In genomic region chr13:92187378-92187989, GRCh38 we compare ENCODE assay signal across 8 cellular contexts.
A peak's percentile ranks its signal among the peaks of the same experiment; 100 is the strongest.
DNase-seq lines count a peak whose midpoint lies in the region; ATAC-seq and TF ChIP-seq lines count a peak whose summit lies in the region.

No MANE protein-coding gene starts in this region.

- H2AFZ ChIP-seq in GM23338 (no peak overlapping the region), Karpas-422 (ENCODE audit: low read length) (no peak overlapping the region), SK-N-SH (ENCODE audit: low read depth) (no peak overlapping the region)

- H3K9me2 ChIP-seq in GM23338 (ENCODE audit: insufficient read depth): no peaks in the 10 kb centered on the region
- H3K9me2 ChIP-seq in Karpas-422 (replicated peaks; ENCODE audit: insufficient read depth, low read length): no peaks in the 10 kb centered on the region
- no peaks in the 10 kb centered on the region for H3K9me2 ChIP-seq in SK-N-SH

- H3K4me2 ChIP-seq in GM23338 (no peak overlapping the region), Karpas-422 (ENCODE audit: low read depth, low read length, poor library complexity, severe bottlenecking) (no peak overlapping the region), SK-N-SH (no peak overlapping the region)

- H3F3A ChIP-seq in GM23338 (replicated peaks; ENCODE audit: low read depth) (no peaks in the 10 kb centered on the region), SK-N-SH (replicated peaks; ENCODE audit: insufficient read depth) (no peaks in the 10 kb centered on the region)

- H3K9me3 Mint-ChIP-seq in GM23338: peaks cover 13% of the 10 kb centered on the region; the same call in 2 of the 3 replicates

- H3K9ac ChIP-seq in Karpas-422 (ENCODE audit: low read length): no peak overlapping the region
- H3K9ac ChIP-seq in SK-N-SH: no peak overlapping the region

- H3K79me2 ChIP-seq in GM23338 (replicated peaks; ENCODE audit: insufficient read depth): no peaks in the 10 kb centered on the region
- no peaks in the 10 kb centered on the region for H3K79me2 ChIP-seq in Karpas-422 (ENCODE audit: low read length)
- no peaks in the 10 kb centered on the region for H3K79me2 ChIP-seq in SK-N-SH (ENCODE audit: insufficient read depth)

- TF ChIP-seq RAD21 in SK-N-SH (IDR thresholded peaks at IDR 0.05; ENCODE audit: low read length): peak; percentile 93

- in situ Hi-C loops in G401 (cut with HindIII; ENCODE audit: low sequenced_read_pairs): no loop called here

- H3K27me3 ChIP-seq in GM23338 (ENCODE audit: insufficient read depth) (no peaks in the 10 kb centered on the region), Karpas-422 (ENCODE audit: low read length) (no peaks in the 10 kb centered on the region), SK-N-SH (ENCODE audit: insufficient read depth) (no peaks in the 10 kb centered on the region)

- POLR2A ChIA-PET in SK-N-SH (lab: Yijun Ruan, JAX): no interaction called here

- TF ChIP-seq CTCF in 22Rv1 (IDR thresholded peaks at IDR 0.05) (peak; percentile 95), GM23338 (conservative IDR thresholded peaks at IDR 0.05; ENCODE audit: low read depth in 2 of 2) (peak; percentile 88 to 99), SK-N-SH (IDR thresholded peaks at IDR 0.05) (peak; percentile 94), fibroblast of the aortic adventitia (IDR thresholded peaks at IDR 0.05; ENCODE audit: insufficient read depth, low read length) (peak; percentile 85)

- H3K27ac Mint-ChIP-seq in GM23338: no peak overlapping the region

- no peak for TF ChIP-seq EP300 in SK-N-SH (IDR thresholded peaks at IDR 0.05; ENCODE audit: borderline replicate concordance in 1 of 2, low read depth in 1 of 2, low read length in 1 of 2)

- H3K36me3 ChIP-seq in GM23338 (ENCODE audit: insufficient read depth): no peaks in the 10 kb centered on the region
- H3K36me3 ChIP-seq in Karpas-422 (ENCODE audit: insufficient read depth, low read length): no peaks in the 10 kb centered on the region
- no peaks in the 10 kb centered on the region for H3K36me3 ChIP-seq in SK-N-SH (replicated peaks in 1 of 2; ENCODE audit: control insufficient read depth in 1 of 2, insufficient read depth in 2 of 2, low read length in 1 of 2)

- peaks cover 7% of the 10 kb centered on the region; the same call in 1 of the 3 replicates for H3K36me3 Mint-ChIP-seq in GM23338 (ENCODE audit: low read depth)

- peak; percentile 13 for DNase-seq in G401 (ENCODE audit: low spot score)
- DNase-seq in GM23338 (ENCODE audit: low spot score): peak; percentile 72
- DNase-seq in Karpas-422: peak; percentile 78
- peak; percentile 64 for DNase-seq in SK-N-SH
- DNase-seq in fibroblast of the aortic adventitia (ENCODE audit: low read depth): peak; percentile 59
- DNase-seq in renal cortical epithelial cell (ENCODE audit: low read depth): peak; percentile 28
- DNase-seq in DMS153 (lab: John Stamatoyannopoulos, UW): no peak

- H3K4me3 ChIP-seq in GM23338 (no peak overlapping the region), Karpas-422 (ENCODE audit: low read length) (no peak overlapping the region), SK-N-SH (ENCODE audit: low read depth in 2 of 2, low read length in 1 of 2) (peak overlapping the region in 1 of 2 experiments; percentile 28; a peak in 1 of 4 replicates), fibroblast of the aortic adventitia (ENCODE audit: low read depth, low read length) (no peak overlapping the region)

- H3K9me3 ChIP-seq in Karpas-422 (ENCODE audit: low read length) (no peaks in the 10 kb centered on the region), SK-N-SH (no peaks in the 10 kb centered on the region)

- no peaks in the 10 kb centered on the region for H3K4me1 Mint-ChIP-seq in GM23338

- CTCF ChIA-PET in SK-N-SH (lab: Yijun Ruan, JAX): interaction anchor here (0.6 to 1.8 kb wide), 24 partner anchors 8 to 1270 kb away, joined by 3 to 11 read pairs (median 4); partner anchors contain the start of gene GPC6

- H3K4me1 ChIP-seq in GM23338 (ENCODE audit: insufficient read depth): no peaks in the 10 kb centered on the region
- H3K4me1 ChIP-seq in Karpas-422 (ENCODE audit: low read length): no peaks in the 10 kb centered on the region
- no peaks in the 10 kb centered on the region for H3K4me1 ChIP-seq in SK-N-SH (ENCODE audit: control insufficient read depth in 1 of 2, insufficient read depth in 2 of 2, low read depth in 1 of 2, low read length in 1 of 2)

- H3K27me3 Mint-ChIP-seq in GM23338 (ENCODE audit: insufficient read depth, low read depth, poor library complexity): no peaks in the 10 kb centered on the region

- H3K4me3 Mint-ChIP-seq in GM23338: no peak overlapping the region

- ATAC-seq in GM23338: peak; percentile 47; the same call in 2 of the 3 replicates

- H4K20me1 ChIP-seq in GM23338 (replicated peaks; ENCODE audit: insufficient read depth): no peaks in the 10 kb centered on the region
- H4K20me1 ChIP-seq in Karpas-422 (ENCODE audit: insufficient read depth, low read depth, low read length): no peaks in the 10 kb centered on the region
- H4K20me1 ChIP-seq in SK-N-SH (ENCODE audit: insufficient read depth): no peaks in the 10 kb centered on the region

- 7% methylated on average over 1 of the region's 1 CpG for WGBS in SK-N-SH (ENCODE audit: low lambda C conversion rate)

- H3K27ac ChIP-seq in 22Rv1: no peak overlapping the region
- H3K27ac ChIP-seq in GM23338 (ENCODE audit: low read depth): no peak overlapping the region
- H3K27ac ChIP-seq in Karpas-422 (ENCODE audit: low read length): no peak overlapping the region
- no peak overlapping the region for H3K27ac ChIP-seq in SK-N-SH (ENCODE audit: low read depth in 2 of 2, low read length in 1 of 2)

TF ChIP-seq in GM23338, 12 proteins besides CTCF, POLR2A, EP300 and RAD21 (continues in another document):
- TF ChIP-seq REST (IDR thresholded peaks at IDR 0.05; ENCODE audit: unreplicated experiment): no peak
- no peak for TF ChIP-seq NANOG (IDR thresholded peaks at IDR 0.05; ENCODE audit: borderline replicate concordance)

TF ChIP-seq in SK-N-SH, 30 proteins besides CTCF, POLR2A, EP300 and RAD21 (continues in another document):
- TF ChIP-seq NFIC (IDR thresholded peaks at IDR 0.05; ENCODE audit: borderline replicate concordance): no peak
- TF ChIP-seq USF1 (IDR thresholded peaks at IDR 0.05; ENCODE audit: borderline replicate concordance, low read depth): no peak
- peak; percentile 75 for TF ChIP-seq SMC3 (IDR thresholded peaks at IDR 0.05; ENCODE audit: low read depth, low read length)
- TF ChIP-seq RFX5 (IDR thresholded peaks at IDR 0.05; ENCODE audit: low read length): no peak
- TF ChIP-seq ELF1 (IDR thresholded peaks at IDR 0.05): no peak
- TF ChIP-seq RCOR1 (IDR thresholded peaks at IDR 0.05; ENCODE audit: low read length): 0 out of 2 replicates have a peak, but pooled peaks have one; percentile 22
- TF ChIP-seq RXRA (IDR thresholded peaks at IDR 0.05; ENCODE audit: borderline replicate concordance, low read depth): no peak
- TF ChIP-seq, protein P1, sequence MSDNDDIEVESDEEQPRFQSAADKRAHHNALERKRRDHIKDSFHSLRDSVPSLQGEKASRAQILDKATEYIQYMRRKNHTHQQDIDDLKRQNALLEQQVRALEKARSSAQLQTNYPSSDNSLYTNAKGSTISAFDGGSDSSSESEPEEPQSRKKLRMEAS (IDR thresholded peaks at IDR 0.05; ENCODE audit: low read depth): no peak
- no peak for TF ChIP-seq GABPA (IDR thresholded peaks at IDR 0.05; ENCODE audit: low read depth)
- no peak for TF ChIP-seq ZBTB33 (IDR thresholded peaks at IDR 0.05; ENCODE audit: borderline replicate concordance, low read depth)
- no peak for TF ChIP-seq TCF12 (IDR thresholded peaks at IDR 0.05)
- TF ChIP-seq SIN3A (IDR thresholded peaks at IDR 0.05; ENCODE audit: borderline replicate concordance, low read depth, low read length): no peak
